Comparison of ENCODE assay signal across 16 cellular contexts in genomic region chr1:226519741-226520598, GRCh38. TPM values are rescaled to one million over a fixed set of nuclear protein-coding genes. Genes with fewer than 3 reads are reported as not detected.
DNase-seq lines count a peak whose midpoint lies in the region; TF ChIP-seq lines count a peak whose summit lies in the region.
"Had no signal": no experiment of that assay in that cellular context is flagged by ENCODE, and none has a peak within 500 bp of the region (broad histone marks: within the 10 kb centered on the region; RNA-seq: fewer than 3 reads in every experiment).

No MANE protein-coding gene starts in this region.

- no peak for TF ChIP-seq CTCF in colonic mucosa (IDR thresholded peaks at IDR 0.05)
- TF ChIP-seq CTCF in breast epithelium (IDR thresholded peaks at IDR 0.05): no peak

- no peak for TF ChIP-seq POLR2A in breast epithelium (IDR thresholded peaks at IDR 0.05)

- H3K27ac ChIP-seq in colonic mucosa (no peak overlapping the region), mesendoderm (ENCODE audit: low read depth, low read length) (no peak overlapping the region), breast epithelium (no peak overlapping the region)
- H3K27ac ChIP-seq: SK-N-MC, upper lobe of left lung had no signal

- H3K36me3 ChIP-seq in colonic mucosa (no peaks in the 10 kb centered on the region), mesendoderm (ENCODE audit: control insufficient read depth, insufficient read depth, low read length) (no peaks in the 10 kb centered on the region), breast epithelium (no peaks in the 10 kb centered on the region)
- H3K36me3 ChIP-seq: BE2C, upper lobe of left lung had no signal

- no peaks in the 10 kb centered on the region for H3K79me2 ChIP-seq in mesendoderm (ENCODE audit: control insufficient read depth, insufficient read depth, low read length)

- H3K56ac ChIP-seq in mesendoderm (ENCODE audit: low read length): no peak overlapping the region

- DNase-seq in DMS79 (lab: John Stamatoyannopoulos, UW) (peak; percentile 86), NCI-H1092 treated with DMSO at 0.1 percent for 48 hours (lab: John Stamatoyannopoulos, UW) (peak; percentile 85), colonic mucosa (peak; percentile 14), mesendoderm (peak; percentile 55), AG20443 (ENCODE audit: low spot score) (no peak), breast epithelium (ENCODE audit: low spot score in 2 of 2) (no peak), 8988T (no peak), HCEC 1CT (no peak)
- DNase-seq: activated naive CD4-positive, alpha-beta T cell treated with anti-CD3 and anti-CD28 coated beads, Interleukin-2, amount 50 U/mL, for 16 hours; BE2C; naive thymus-derived CD8-positive, alpha-beta T cell; NCI-H1694; NK-92 treated with Interleukin-12 subunit alpha and Interleukin-12 subunit beta, amount 100 ng/mL, for 24 hours; retina; upper lobe of left lung had no signal

- no peaks in the 10 kb centered on the region for H3K27me3 ChIP-seq in colonic mucosa
- no peaks in the 10 kb centered on the region for H3K27me3 ChIP-seq in mesendoderm (ENCODE audit: insufficient read depth, low read length, poor library complexity)
- no peaks in the 10 kb centered on the region for H3K27me3 ChIP-seq in breast epithelium
- H3K27me3 ChIP-seq: BE2C, upper lobe of left lung had no signal

- intact Hi-C loops in colonic mucosa (cut with DNase I) (no loop called here), breast epithelium (cut with DNase I; ENCODE audit: low total_unique reads) (no loop called here)

- no peak overlapping the region for H3K23ac ChIP-seq in mesendoderm (ENCODE audit: low read length)

- no peaks in the 10 kb centered on the region for H3K9me3 ChIP-seq in colonic mucosa
- H3K9me3 ChIP-seq in breast epithelium: no peaks in the 10 kb centered on the region
- H3K9me3 ChIP-seq: BE2C, upper lobe of left lung had no signal

- H3K4me1 ChIP-seq in colonic mucosa: no peaks in the 10 kb centered on the region
- H3K4me1 ChIP-seq in mesendoderm (ENCODE audit: control insufficient read depth, low read depth, low read length): no peaks in the 10 kb centered on the region
- no peaks in the 10 kb centered on the region for H3K4me1 ChIP-seq in breast epithelium
- H3K4me1 ChIP-seq: BE2C, upper lobe of left lung had no signal

- H2AK5ac ChIP-seq in mesendoderm (ENCODE audit: low read length): no peak overlapping the region

- no peak overlapping the region for H3K9ac ChIP-seq in colonic mucosa (ENCODE audit: low read depth in 2 of 2, low read length in 2 of 2)
- no peak overlapping the region for H3K9ac ChIP-seq in mesendoderm (ENCODE audit: low read length)

- H3K4ac ChIP-seq in mesendoderm (ENCODE audit: low read depth, low read length): no peak overlapping the region

- H2BK5ac ChIP-seq in mesendoderm (ENCODE audit: low read length): no peak overlapping the region

- no peak overlapping the region for H2BK120ac ChIP-seq in mesendoderm (ENCODE audit: low read depth, low read length)

- no peaks in the 10 kb centered on the region for H3K79me1 ChIP-seq in mesendoderm (ENCODE audit: low read length)

- H4K8ac ChIP-seq in mesendoderm (ENCODE audit: low read depth, low read length): no peak overlapping the region

- no peak overlapping the region for H2BK15ac ChIP-seq in mesendoderm (replicated peaks; ENCODE audit: low read depth)

- no peak overlapping the region for H3K4me3 ChIP-seq in colonic mucosa
- no peak overlapping the region for H3K4me3 ChIP-seq in mesendoderm (ENCODE audit: low read length)
- H3K4me3 ChIP-seq in breast epithelium: no peak overlapping the region
- H3K4me3 ChIP-seq: SK-N-MC, upper lobe of left lung had no signal

- H3K4me2 ChIP-seq in mesendoderm (ENCODE audit: low read length): no peak overlapping the region

- no peak overlapping the region for H3K18ac ChIP-seq in mesendoderm (ENCODE audit: low read length)

- no peak overlapping the region for H4K5ac ChIP-seq in mesendoderm (ENCODE audit: low read length)

- no CpG with 5 or more reads among the region's 13 CpGs for WGBS in mesendoderm (ENCODE audit: extremely low coverage, insufficient coverage, low lambda C conversion rate)

RNA-seq across cellular contexts. Expression of gene STUM, which starts 28.6 kb away (rescaled TPM):
- total RNA-seq in colonic mucosa: 1 to 10 TPM; 1.0 to 3.2 TPM
- polyA plus RNA-seq in mesendoderm (2013, experiment 1 of 2): 0.25 TPM
- 0.22 TPM for polyA plus RNA-seq in mesendoderm (2013, experiment 2 of 2)
- total RNA-seq in breast epithelium: 1 to 10 TPM; 1.1 to 7.2 (median 2.2) TPM
- polyA plus RNA-seq: naive thymus-derived CD8-positive, alpha-beta T cell had no signal

Comparison
In these comparisons a context has a peak if more than half of its experiments do, and no peak if none do; other contexts are left out.
1. DNase-seq: peak in DMS79 (single experiment), NCI-H1092 treated with DMSO at 0.1 percent for 48 hours (single experiment), colonic mucosa (single experiment) and mesendoderm (single experiment); none in AG20443 (single experiment), breast epithelium (0 of 2), 8988T (single experiment) and HCEC 1CT (single experiment).